8 cellular contexts compared by ENCODE assay signal in the genomic region with DNA sequence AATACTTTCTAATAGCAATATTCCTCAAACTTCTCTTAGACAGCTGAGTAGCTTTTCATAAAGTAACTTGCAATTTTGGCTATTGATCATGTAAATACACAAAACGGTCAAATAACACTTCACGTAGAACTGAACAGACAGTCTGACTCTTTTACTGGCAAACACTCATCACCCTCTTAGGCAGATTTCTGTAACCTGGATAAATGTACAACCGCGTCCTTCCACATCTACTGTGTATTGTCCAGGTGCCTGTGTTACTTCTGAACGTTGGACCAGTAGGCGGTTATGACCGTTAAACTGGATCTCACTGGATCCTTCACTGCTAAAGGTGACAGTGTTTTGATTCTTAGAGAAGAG. TPM values are rescaled to one million over a fixed set of nuclear protein-coding genes. Genes with fewer than 3 reads are reported as not detected.
DNase-seq lines count a peak whose midpoint lies in the region; ATAC-seq and TF ChIP-seq lines count a peak whose summit lies in the region.
"Not testable (repeated sequence)": the region's sequence is repeated elsewhere in the genome, so short reads cannot be mapped to it uniquely, and the experiment has no call there.

No MANE protein-coding gene starts in this region.

- H3K4me3 ChIP-seq in BLaER1 (peak overlapping the region; percentile 75), LNCaP clone FGC (ENCODE audit: low read depth, low read length) (peak overlapping the region; percentile 56), astrocyte of the cerebellum (ENCODE audit: low read depth, low read length) (peak overlapping the region; percentile 50), left ventricle myocardium inferior (peak overlapping the region; percentile 66)

- H3K27ac ChIP-seq in BLaER1; left ventricle myocardium inferior (replicated peaks): not testable (repeated sequence)

- H3K4me3 Mint-ChIP-seq in T-helper 17 cell = peak overlapping the region; percentile 83
- H3K4me3 Mint-ChIP-seq in naive thymus-derived CD8-positive, alpha-beta T cell = peak overlapping the region in 9 of 10 donors; percentile 75 to 92 (median 83)
- H3K4me3 Mint-ChIP-seq in stimulated activated effector memory CD8-positive, alpha-beta T cell treated with anti-CD3 and anti-CD28 coated beads, Interleukin-12 subunit alpha, Interleukin-12 subunit beta, amount 100 ng/mL, for 72 hours = peak overlapping the region; percentile 73

- H3K27me3 ChIP-seq in BLaER1 (peaks cover 19% of the 10 kb centered on the region; the same call in 1 of the 2 replicates), left ventricle myocardium inferior (ENCODE audit: low read depth) (peaks cover 61% of the 10 kb centered on the region)

- POLR2A ChIA-PET in naive thymus-derived CD8-positive, alpha-beta T cell (lab: Charles Lee) = not testable (repeated sequence)

- peak; percentile 17 for ATAC-seq in GM21717 (IDR thresholded peaks at IDR 0.05; ENCODE audit: unreplicated experiment)
- ATAC-seq in T-helper 17 cell = peak; percentile 31
- peak; percentile 4 to 10 for ATAC-seq in naive thymus-derived CD8-positive, alpha-beta T cell
- ATAC-seq in stimulated activated effector memory CD8-positive, alpha-beta T cell treated with anti-CD3 and anti-CD28 coated beads, Interleukin-12 subunit alpha, Interleukin-12 subunit beta, amount 100 ng/mL, for 72 hours = peak; percentile 4

- H3K36me3 Mint-ChIP-seq in T-helper 17 cell (ENCODE audit: low read depth); naive thymus-derived CD8-positive, alpha-beta T cell; stimulated activated effector memory CD8-positive, alpha-beta T cell treated with anti-CD3 and anti-CD28 coated beads, Interleukin-12 subunit alpha, Interleukin-12 subunit beta, amount 100 ng/mL, for 72 hours: not testable (repeated sequence)

- not testable (repeated sequence) for H3K27ac Mint-ChIP-seq in T-helper 17 cell; naive thymus-derived CD8-positive, alpha-beta T cell
- peak overlapping the region; percentile 69 for H3K27ac Mint-ChIP-seq in stimulated activated effector memory CD8-positive, alpha-beta T cell treated with anti-CD3 and anti-CD28 coated beads, Interleukin-12 subunit alpha, Interleukin-12 subunit beta, amount 100 ng/mL, for 72 hours

- intact Hi-C loops in left ventricle myocardium inferior (cut with micrococcal nuclease) = not testable (repeated sequence)

- DNase-seq in LNCaP clone FGC (ENCODE audit: low read depth); T-helper 17 cell; astrocyte of the cerebellum (ENCODE audit: low read depth); left ventricle myocardium inferior; naive thymus-derived CD8-positive, alpha-beta T cell; stimulated activated effector memory CD8-positive, alpha-beta T cell treated with anti-CD3 and anti-CD28 coated beads, Interleukin-12 subunit alpha, Interleukin-12 subunit beta, amount 100 ng/mL, for 72 hours (ENCODE audit: low spot score in 2 of 2): not testable (repeated sequence)

- H4K20me1 ChIP-seq in BLaER1 = not testable (repeated sequence)

- H3K27me3 Mint-ChIP-seq in T-helper 17 cell; naive thymus-derived CD8-positive, alpha-beta T cell: not testable (repeated sequence)

- not testable (repeated sequence) for H3K9ac ChIP-seq in BLaER1

- H3K4me1 Mint-ChIP-seq in T-helper 17 cell; stimulated activated effector memory CD8-positive, alpha-beta T cell treated with anti-CD3 and anti-CD28 coated beads, Interleukin-12 subunit alpha, Interleukin-12 subunit beta, amount 100 ng/mL, for 72 hours: not testable (repeated sequence)
- peaks cover 2 to 27% (median 9%) of the 10 kb centered on the region in 4 donors for H3K4me1 Mint-ChIP-seq in naive thymus-derived CD8-positive, alpha-beta T cell

- not testable (repeated sequence) for TF ChIP-seq CTCF in LNCaP clone FGC (IDR thresholded peaks at IDR 0.05; ENCODE audit: control insufficient read depth, extremely low read depth, insufficient read depth); astrocyte of the cerebellum (IDR thresholded peaks at IDR 0.05; ENCODE audit: low read depth, low read length, missing control alignments); left ventricle myocardium inferior (IDR thresholded peaks at IDR 0.05; ENCODE audit: borderline replicate concordance)

- H3K9me3 ChIP-seq in BLaER1; T-helper 17 cell (ENCODE audit: control insufficient read depth, low read length, poor library complexity, severe bottlenecking); left ventricle myocardium inferior (replicated peaks): not testable (repeated sequence)

- H3K4me2 ChIP-seq in BLaER1 = peak overlapping the region; percentile 99

- not testable (repeated sequence) for H3K9me3 Mint-ChIP-seq in naive thymus-derived CD8-positive, alpha-beta T cell; stimulated activated effector memory CD8-positive, alpha-beta T cell treated with anti-CD3 and anti-CD28 coated beads, Interleukin-12 subunit alpha, Interleukin-12 subunit beta, amount 100 ng/mL, for 72 hours

- H3K4me1 ChIP-seq in BLaER1 = not testable (repeated sequence)
- peaks cover 27% of the 10 kb centered on the region for H3K4me1 ChIP-seq in left ventricle myocardium inferior

- in situ Hi-C loops in astrocyte of the cerebellum (cut with HindIII; ENCODE audit: low sequenced_read_pairs) = not testable (repeated sequence)

- not testable (repeated sequence) for H3K36me3 ChIP-seq in BLaER1, left ventricle myocardium inferior

RNA-seq across cellular contexts. Expression of gene DDX11, which starts 43.2 kb away (rescaled TPM):
- total RNA-seq in T-helper 17 cell (10 to 100 TPM; 53.6 to 66.3 TPM), left ventricle myocardium inferior (5.1 TPM)
- total RNA-seq in naive thymus-derived CD8-positive, alpha-beta T cell = 100 to 1,000 TPM; 132 to 141 TPM
- 10 to 100 TPM in 1 of 3 donors, 1 to 10 TPM in 2; 2.4 to 24.2 (median 7.1) TPM for polyA plus RNA-seq in naive thymus-derived CD8-positive, alpha-beta T cell
